In the genomic region with DNA sequence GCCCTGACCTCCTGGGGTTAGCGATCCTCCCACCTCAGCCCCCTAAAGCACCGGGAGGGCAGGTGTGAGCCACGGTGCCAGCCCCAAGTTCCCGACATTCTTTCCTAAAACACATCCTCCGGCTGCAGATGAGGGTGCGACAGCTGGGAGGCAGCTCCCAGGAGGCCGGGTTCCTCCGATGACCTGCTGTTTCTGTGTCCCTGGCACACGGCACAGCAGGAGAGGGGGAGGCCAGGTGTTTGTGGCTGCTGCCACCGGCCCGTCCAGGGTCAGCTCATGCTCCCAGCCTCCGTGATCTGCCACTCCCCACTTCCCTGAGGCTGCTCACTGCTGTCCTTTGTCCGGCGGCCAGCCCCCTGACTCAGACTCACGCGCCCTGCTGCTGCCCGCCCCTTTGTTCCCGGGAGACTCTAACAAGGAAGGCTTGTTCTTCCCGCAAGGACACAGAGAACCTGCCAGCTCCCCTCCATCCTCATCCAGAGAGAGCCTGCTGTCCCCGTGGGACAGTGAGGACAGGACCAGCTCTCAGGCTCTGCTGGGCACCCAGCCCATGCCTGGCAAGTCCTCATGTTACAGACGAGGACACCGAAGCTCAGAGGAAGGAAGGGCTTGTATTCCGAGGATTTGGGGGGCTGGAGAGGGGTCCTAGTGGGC, we compare ENCODE assay signal across 11 cellular contexts. TPM values are rescaled to one million over a fixed set of nuclear protein-coding genes. Genes with fewer than 3 reads are reported as not detected.
DNase-seq lines count a peak whose midpoint lies in the region; ATAC-seq and TF ChIP-seq lines count a peak whose summit lies in the region.
"Had no signal": no experiment of that assay in that cellular context is flagged by ENCODE, and none has a peak within 500 bp of the region (broad histone marks: within the 10 kb centered on the region; RNA-seq: fewer than 3 reads in every experiment).

No MANE protein-coding gene starts in this region.

- intact Hi-C loops in left colon (cut with DNase I, micrococcal nuclease), result loop anchor here in 1 of 2 donors (10.0 kb wide), 1 partner anchor 81 kb away; the partner anchor contains the start of gene C2CD4C

- H3K4me3 ChIP-seq in AG10803 (ENCODE audit: low read length), result no peak overlapping the region
- H3K4me3 ChIP-seq in mesodermal cell (ENCODE audit: extremely low read depth, insufficient read depth, low read length, poor library complexity, severe bottlenecking), result no peak overlapping the region

- TF ChIP-seq CTCF in AG10803 (conservative IDR thresholded peaks at IDR 0.05; ENCODE audit: low read length), result no peak

- ATAC-seq in GM21576 (IDR thresholded peaks at IDR 0.05; ENCODE audit: unreplicated experiment) (no peak), left colon (no peak), HG03095 (IDR thresholded peaks at IDR 0.05; ENCODE audit: unreplicated experiment) (no peak), GM19397 (IDR thresholded peaks at IDR 0.05; ENCODE audit: unreplicated experiment) (no peak)

- H3K4me1 ChIP-seq in mesodermal cell (ENCODE audit: control insufficient read depth, insufficient read depth, low read length, poor library complexity, severe bottlenecking), result peaks cover 14% of the 10 kb centered on the region

- H3K36me3 ChIP-seq in mesodermal cell (ENCODE audit: control insufficient read depth, insufficient read depth, low read length), result no peaks in the 10 kb centered on the region
- H3K36me3 ChIP-seq: neutrophil had no signal

- H3K27ac ChIP-seq in mesodermal cell (ENCODE audit: low read depth, low read length, severe bottlenecking), result peak overlapping the region; percentile 85
- H3K27ac ChIP-seq: neutrophil had no signal

- H3K9me3 ChIP-seq in mesodermal cell (ENCODE audit: control insufficient read depth, low read length), result peaks cover 6% of the 10 kb centered on the region
- H3K9me3 ChIP-seq: neutrophil had no signal

- 12 to 19% methylated on average over 17 to 19 of the region's 23 CpGs for WGBS in mesodermal cell (ENCODE audit: insufficient coverage in 2 of 2), 2 experiments

- peak; percentile 35 for DNase-seq in AG10803 (ENCODE audit: low read depth)
- DNase-seq in NCI-H1092 treated with DMSO at 0.1 percent for 48 hours (lab: John Stamatoyannopoulos, UW), result peak; percentile 59
- DNase-seq in cerebellum (ENCODE audit: low spot score), result peak; percentile 26
- no peak for DNase-seq in left colon
- DNase-seq: CD4-positive, alpha-beta memory T cell; KG1 had no signal

RNA-seq across cellular contexts. Expression of gene MADCAM1, which starts 10.6 kb away (rescaled TPM):
- total RNA-seq in cerebellum (2.7 TPM), left colon (1 to 10 TPM; 3.1 to 5.9 TPM)
- 0.70 TPM for polyA plus RNA-seq in mesodermal cell (2013, experiment 1 of 2)
- 0.25 TPM for polyA plus RNA-seq in mesodermal cell (2013, experiment 2 of 2)

RNA-seq across cellular contexts. Expression of gene TPGS1, which starts 21.6 kb away (rescaled TPM):
- 12.8 TPM for total RNA-seq in cerebellum
- 17.5 TPM for polyA plus RNA-seq in mesodermal cell (2013, experiment 1 of 2)
- 12.8 TPM for polyA plus RNA-seq in mesodermal cell (2013, experiment 2 of 2)
- 10 to 100 TPM; 17.4 to 19.9 TPM for total RNA-seq in left colon

RNA-seq across cellular contexts. Expression of gene SHC2, which starts 24.9 kb away (rescaled TPM):
- 7.3 TPM for total RNA-seq in cerebellum
- 48.6 TPM for polyA plus RNA-seq in mesodermal cell (2013, experiment 1 of 2)
- polyA plus RNA-seq in mesodermal cell (2013, experiment 2 of 2), result 39.2 TPM
- 1 to 10 TPM; 4.7 to 9.4 TPM for total RNA-seq in left colon
- polyA plus RNA-seq: CD4-positive, alpha-beta memory T cell had no signal

RNA-seq across cellular contexts. Expression of gene CDC34, which starts 45.9 kb away (rescaled TPM):
- 35.7 TPM for total RNA-seq in cerebellum
- 170 TPM for polyA plus RNA-seq in mesodermal cell (2013, experiment 1 of 2)
- 138 TPM for polyA plus RNA-seq in mesodermal cell (2013, experiment 2 of 2)
- total RNA-seq in left colon, result 10 to 100 TPM; 62.4 to 67.6 TPM

RNA-seq across cellular contexts. Expression of gene GZMM, which starts 58.1 kb away (rescaled TPM):
- total RNA-seq in cerebellum, result not detected
- polyA plus RNA-seq in mesodermal cell (2013, experiment 1 of 2), result not detected
- polyA plus RNA-seq in mesodermal cell (2013, experiment 2 of 2), result not detected
- under 1 TPM in 1 of 2 donors, not detected in 1; 0.67 TPM for total RNA-seq in left colon

Comparison
In these comparisons a context has a peak if more than half of its experiments do, and no peak if none do; other contexts are left out.
1. DNase-seq: peak in AG10803 (single experiment), NCI-H1092 treated with DMSO at 0.1 percent for 48 hours (single experiment) and cerebellum (single experiment); none in left colon (0 of 2).